Comparison of ENCODE assay signal across 1 cellular context in the genomic region with DNA sequence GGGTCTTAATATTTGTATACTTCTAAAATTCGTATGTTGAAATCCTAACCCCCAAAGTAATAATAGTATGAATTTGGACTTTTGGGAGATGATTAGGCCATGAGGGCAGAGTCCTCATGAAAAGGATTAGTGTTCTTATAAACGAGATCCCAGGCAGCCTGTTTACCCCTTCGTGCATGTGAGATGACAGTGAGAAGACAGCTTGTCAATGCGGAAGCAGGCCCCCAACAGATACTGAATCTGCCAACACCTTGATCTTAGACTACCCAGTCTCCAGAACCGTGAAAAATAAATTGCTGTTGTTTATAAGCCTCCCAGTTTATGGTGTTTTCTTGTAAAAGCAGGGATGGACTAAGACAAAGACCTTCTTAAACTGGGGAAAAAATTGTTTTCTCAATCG.
TF ChIP-seq lines count a peak whose summit lies in the region.

No MANE protein-coding gene starts in this region.

TF ChIP-seq in GM23338, 12 proteins besides CTCF, POLR2A, EP300 and RAD21 (continued from another document):
- TF ChIP-seq ZNF462 (CRISPR knock-in tag; IDR thresholded peaks at IDR 0.05) (no peak), POLR2AphosphoS5 (IDR thresholded peaks at IDR 0.05; ENCODE audit: low read depth) (no peak), ZNF114 (CRISPR knock-in tag; IDR thresholded peaks at IDR 0.05) (no peak), EZH2 (IDR thresholded peaks at IDR 0.05; ENCODE audit: low read depth, unreplicated experiment) (no peak), ZNF331 (CRISPR knock-in tag; IDR thresholded peaks at IDR 0.05; ENCODE audit: low read depth) (no peak)
